In the genomic region with DNA sequence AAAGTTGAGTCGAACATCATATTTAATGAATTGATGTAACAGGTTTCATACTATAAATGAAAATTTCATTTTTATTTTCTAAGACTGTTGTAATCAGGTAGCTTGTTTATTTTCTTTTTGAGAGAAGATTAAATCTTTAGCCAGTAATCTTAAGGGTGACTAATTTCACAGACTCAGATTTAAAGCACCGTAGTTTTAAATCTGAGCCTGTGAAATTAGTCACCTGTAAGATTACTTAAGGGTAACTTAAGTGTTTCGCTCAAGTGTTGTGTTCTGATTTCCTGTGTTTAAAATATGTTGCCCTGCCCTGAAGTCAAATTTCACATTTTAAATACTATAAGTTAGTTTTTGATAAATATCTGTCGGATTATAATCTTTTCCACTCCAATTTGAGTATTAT, we compare ENCODE assay signal across 18 cellular contexts. TPM values are rescaled to one million over a fixed set of nuclear protein-coding genes. Genes with fewer than 3 reads are reported as not detected.
DNase-seq lines count a peak whose midpoint lies in the region; ATAC-seq, FAIRE-seq and TF ChIP-seq lines count a peak whose summit lies in the region.
"Had no signal": no experiment of that assay in that cellular context is flagged by ENCODE, and none has a peak within 500 bp of the region (broad histone marks: within the 10 kb centered on the region; RNA-seq: fewer than 3 reads in every experiment).

No MANE protein-coding gene starts in this region.

- H3K9me1 ChIP-seq in K562 (ENCODE audit: control insufficient read depth, insufficient read depth, low read length) = no peaks in the 10 kb centered on the region

- no peak overlapping the region for H3K4me3 Mint-ChIP-seq in Calu3 (ENCODE audit: low read depth, unreplicated experiment)
- H3K4me3 Mint-ChIP-seq: B cell; CD4-positive, alpha-beta T cell; CD8-positive, alpha-beta memory T cell; GM23338; H9 had no signal

- H3K27ac Mint-ChIP-seq in Calu3 (ENCODE audit: unreplicated experiment) = no peak overlapping the region
- H3K27ac Mint-ChIP-seq: B cell; CD4-positive, alpha-beta T cell; CD8-positive, alpha-beta memory T cell; GM23338; H9 had no signal

- no peak overlapping the region for H2AFZ ChIP-seq in K562 (ENCODE audit: low read depth, low read length)
- H2AFZ ChIP-seq: GM23338 had no signal

- H3K27me3 ChIP-seq in K562 (ENCODE audit: control insufficient read depth in 2 of 2, insufficient read depth in 2 of 2, low read length in 2 of 2) = no peaks in the 10 kb centered on the region
- H3K27me3 ChIP-seq in heart left ventricle = no peaks in the 10 kb centered on the region
- H3K27me3 ChIP-seq: BLaER1 had no signal

- CTCF ChIA-PET in K562 (lab: Yijun Ruan, JAX; ENCODE audit: low intra/inter-chr PET ratio) = interaction anchor here (0.6 kb wide), 1 partner anchor 20 kb away, joined by 3 read pairs; no protein-coding TSS in a partner anchor
- CTCF ChIA-PET in Calu3 (lab: Charles Lee) = no interaction called here

- intact Hi-C loops in K562 (cut with micrococcal nuclease) = no loop called here
- intact Hi-C loops in heart left ventricle (cut with DNase I) = no loop called here
- intact Hi-C loops in Calu3 (cut with micrococcal nuclease; ENCODE audit: unreplicated experiment) = no loop called here

- TF ChIP-seq CTCF in K562 (IDR thresholded peaks at IDR 0.05 in 2 of 3, conservative IDR thresholded peaks at IDR 0.05 in 1 of 3; ENCODE audit: insufficient read depth in 2 of 3, low read depth in 1 of 3, low read length in 3 of 3) = no peak
- no peak for TF ChIP-seq CTCF in retinal pigment epithelial cell (conservative IDR thresholded peaks at IDR 0.05; ENCODE audit: low read depth, low read length)
- no peak for TF ChIP-seq CTCF in heart left ventricle (IDR thresholded peaks at IDR 0.05)
- TF ChIP-seq CTCF in Calu3 (IDR thresholded peaks at IDR 0.05; ENCODE audit: unreplicated experiment) = no peak
- no peak for TF ChIP-seq CTCF in GM13977 (IDR thresholded peaks at IDR 0.05; ENCODE audit: extremely low read depth, insufficient read depth, missing control alignments)

- no peak for TF ChIP-seq RAD21 in K562 (CRISPR knock-in tag; conservative IDR thresholded peaks at IDR 0.05 in 1 of 2, IDR thresholded peaks at IDR 0.05 in 1 of 2)

- TF ChIP-seq POLR2A in K562 (conservative IDR thresholded peaks at IDR 0.05) (no peak), heart left ventricle (IDR thresholded peaks at IDR 0.05) (no peak)

- no peaks in the 10 kb centered on the region for H3K4me1 Mint-ChIP-seq in Calu3 (ENCODE audit: low read depth, unreplicated experiment)
- H3K4me1 Mint-ChIP-seq: B cell; CD8-positive, alpha-beta memory T cell had no signal

- H3K4me2 ChIP-seq in K562 (ENCODE audit: insufficient read depth, low read length) = no peak overlapping the region
- H3K4me2 ChIP-seq: BLaER1, GM23338 had no signal

- POLR2A ChIA-PET in K562 (lab: Yijun Ruan, JAX) = no interaction called here

- H3K9me3 ChIP-seq in K562 (replicated peaks; ENCODE audit: control insufficient read depth, insufficient read depth, low read depth, low read length) = no peaks in the 10 kb centered on the region
- no peaks in the 10 kb centered on the region for H3K9me3 ChIP-seq in heart left ventricle

- H3K36me3 Mint-ChIP-seq in Calu3 (ENCODE audit: insufficient read depth, unreplicated experiment) = no peaks in the 10 kb centered on the region

- H3K27me3 Mint-ChIP-seq in Calu3 (ENCODE audit: unreplicated experiment) = no peaks in the 10 kb centered on the region
- H3K27me3 Mint-ChIP-seq: B cell; CD4-positive, alpha-beta T cell; CD8-positive, alpha-beta memory T cell had no signal

- no peaks in the 10 kb centered on the region for H4K20me1 ChIP-seq in K562 (replicated peaks; ENCODE audit: control insufficient read depth, insufficient read depth, low read length)
- H4K20me1 ChIP-seq: BLaER1 had no signal

- TF ChIP-seq EP300 in K562 (IDR thresholded peaks at IDR 0.05; ENCODE audit: low read length) = no peak

- no peak for FAIRE-seq in K562 (lab: Jason Lieb, UNC)
- FAIRE-seq: GM18507 had no signal

- WGBS in K562 (ENCODE audit: insufficient coverage, low coverage, missing lambda C conversion rate) = 92% methylated on average over 4 of the region's 4 CpGs
- WGBS in heart left ventricle, 4 donors = 96 to 99% (median 97%) methylated on average over 4 of the region's 4 CpGs

- H3K4me3 ChIP-seq in K562 (no peak overlapping the region), retinal pigment epithelial cell (ENCODE audit: low read length) (no peak overlapping the region), heart left ventricle (no peak overlapping the region)
- H3K4me3 ChIP-seq: BLaER1, GM23338 had no signal

- BruUV-seq in K562 (replicated peaks; lab: Mats Ljungman, UMichigan) = no TSS peak
- BruUV-seq in Calu3 (replicated peaks; lab: Mats Ljungman, UMichigan) = no TSS peak

- no peaks in the 10 kb centered on the region for H3K4me1 ChIP-seq in K562 (replicated peaks in 1 of 2; ENCODE audit: control insufficient read depth in 2 of 2, insufficient read depth in 2 of 2, low read length in 2 of 2)
- H3K4me1 ChIP-seq in heart left ventricle = no peaks in the 10 kb centered on the region

- no peak overlapping the region for H3K9ac ChIP-seq in K562 (ENCODE audit: insufficient read depth in 1 of 2, low read depth in 2 of 2, low read length in 2 of 2)
- H3K9ac ChIP-seq: BLaER1 had no signal

- DNase-seq in K562 (ENCODE audit: extremely low read depth in 1 of 4, low spot score in 3 of 4) (no peak), iris pigment epithelial cell (ENCODE audit: low read depth) (peak; percentile 9), retinal pigment epithelial cell (ENCODE audit: low read depth) (peak; percentile 15), heart left ventricle (no peak), Calu3 (no peak), GM13977 (ENCODE audit: low spot score) (no peak)
- DNase-seq: CD4-positive, alpha-beta T cell; CD8-positive, alpha-beta memory T cell; DMS53; DMS79 treated with DMSO at 0.1 percent for 48 hours; H9 had no signal

- no peak overlapping the region for H3K27ac ChIP-seq in K562 (ENCODE audit: extremely low read depth, low read depth, low read length)
- no peak overlapping the region for H3K27ac ChIP-seq in heart left ventricle
- H3K27ac ChIP-seq: BLaER1, C4-2B had no signal

- ATAC-seq in K562 (no peak), heart left ventricle (no peak)
- ATAC-seq: GM23338, HCT116 had no signal

- H3K79me2 ChIP-seq in K562 (ENCODE audit: control insufficient read depth, insufficient read depth, low read length) = no peaks in the 10 kb centered on the region

- H3K36me3 ChIP-seq in K562 (ENCODE audit: control insufficient read depth, insufficient read depth, low read length) (peaks cover 40% of the 10 kb centered on the region; the same call in 2 of the 3 replicates), heart left ventricle (peaks cover 0 to 65% (median 57%) of the 10 kb centered on the region in 9 donors)

- in situ Hi-C loops in K562 (cut with MboI) = no loop called here
- in situ Hi-C loops in GM13977 (cut with MboI; ENCODE audit: low pct_unique_long_range_greater_than_20kb, low sequenced_read_pairs, unreplicated experiment) = no loop called here

- peaks cover 2% of the 10 kb centered on the region for H3K9me3 Mint-ChIP-seq in Calu3 (ENCODE audit: low read depth, unreplicated experiment)
- H3K9me3 Mint-ChIP-seq: CD4-positive, alpha-beta T cell; CD8-positive, alpha-beta memory T cell had no signal

TF ChIP-seq in K562, 482 proteins besides CTCF, POLR2A, EP300 and RAD21:
- TF ChIP-seq KDM1A (IDR thresholded peaks at IDR 0.05) (peak; percentile 69 to 71; a peak in 3 of 4 replicates), XRCC4 (IDR thresholded peaks at IDR 0.05; ENCODE audit: extremely low read depth, insufficient read depth, insufficient read length) (no peak)

RNA-seq across cellular contexts. Expression of a gene that starts 35.8 kb away (rescaled TPM):
- total RNA-seq in K562 (2011; cell fraction: chromatin; rRNA removed; ENCODE audit: low replicate concordance) = 0.05 and 0.37 TPM in 2 replicates
- total RNA-seq in K562 (2011; cell fraction: nucleolus; rRNA removed) = 0.13 and 0.17 TPM in 2 replicates
- 0.23 and 0.37 TPM in 2 replicates for total RNA-seq in K562 (2011; cell fraction: nucleoplasm; rRNA removed)
- 0.04 TPM in 1 of 2 replicates, not detected in the other for total RNA-seq in K562 (2014; rRNA removed)
- 0.04 and 0.06 TPM in 2 replicates for total RNA-seq in K562 (2014; rRNA removed; fragmentation: Illumina TruSeq; extraction: Trizol)
- total RNA-seq in K562 (2015; rRNA removed; fragmentation: Illumina TruSeq; extraction: Trizol) = 0.04 and 0.08 TPM in 2 replicates
- total RNA-seq in K562 (2021) = 0.04 TPM in 2 replicates
- 0.09 TPM in 1 of 2 replicates, not detected in the other for polyA plus RNA-seq in K562 (2011; rRNA removed)
- polyA plus RNA-seq in K562 (2011; cell fraction: cytosol; rRNA removed) = 0.03 and 0.13 TPM in 2 replicates
- polyA plus RNA-seq in K562 (2011; cell fraction: nucleus; rRNA removed) = 0.03 and 0.11 TPM in 2 replicates
- polyA plus RNA-seq in K562 (2012) = 0.03 and 0.17 TPM in 2 replicates
- 0.08 and 0.09 TPM in 2 replicates for polyA plus RNA-seq in K562 (2014; fragmentation: Illumina TruSeq; extraction: Trizol)
- not detected for polyA plus RNA-seq in K562 (2014; fragmentation: Nextera tagmentation; extraction: Ambion mirVana)
- 0.09 and 0.13 TPM in 2 replicates for polyA plus RNA-seq in K562 (2014; rRNA removed)
- 0.04 and 0.12 TPM in 2 replicates for polyA minus RNA-seq in K562 (2011; rRNA and poly(A)+ RNA removed)
- polyA minus RNA-seq in K562 (2011; cell fraction: cytosol; rRNA and poly(A)+ RNA removed) = not detected in 2 replicates
- polyA minus RNA-seq in K562 (2011; cell fraction: nucleus; rRNA and poly(A)+ RNA removed) = under 0.01 TPM in 1 of 2 replicates, not detected in the other
- 1 to 10 TPM in 1 of 9 donors, under 1 TPM in 8; 0.09 to 3.2 (median 0.44) TPM for total RNA-seq in heart left ventricle
- under 1 TPM; 0.23 to 0.25 TPM for polyA plus RNA-seq in heart left ventricle
- total RNA-seq in Calu3 (2022) = 0.38 and 0.51 TPM in 2 replicates
- total RNA-seq: G401, H9 had no signal
- polyA plus RNA-seq: CD8-positive, alpha-beta memory T cell had no signal

Comparison
In these comparisons a context has a peak if more than half of its experiments do, and no peak if none do; other contexts are left out.
1. DNase-seq: peak in iris pigment epithelial cell (single experiment) and retinal pigment epithelial cell (single experiment); none in K562 (0 of 4), heart left ventricle (0 of 5), Calu3 (single experiment) and GM13977 (single experiment).